In genomic region chr1:236604218-236605029, GRCh38 we compare ENCODE assay signal across 8 cellular contexts.
DNase-seq lines count a peak whose midpoint lies in the region; ATAC-seq, FAIRE-seq and TF ChIP-seq lines count a peak whose summit lies in the region.

Gene HEATR1 (minus strand): TSS chr1:236604516. CDS start chr1:236604095, 421 bp downstream.

- TF ChIP-seq CTCF in AG09309 (IDR thresholded peaks at IDR 0.05; ENCODE audit: control insufficient read depth, insufficient read depth, low read depth, low read length, missing control alignments), result no peak

- peak; percentile 85 for DNase-seq in AG09309 (ENCODE audit: low read depth)
- DNase-seq in NCI-H446 (lab: John Stamatoyannopoulos, UW), result peak; percentile 79 to 94
- DNase-seq in activated CD4-positive, CD25-positive, alpha-beta regulatory T cell treated with anti-CD3 and anti-CD28 coated beads, Interleukin-2, amount 50 U/mL, for 16 hours (ENCODE audit: low read depth, low spot score), result peak; percentile 69
- DNase-seq in cerebellar cortex (ENCODE audit: low spot score), result peak; percentile 96
- DNase-seq in stimulated activated CD4-positive, alpha-beta T cell treated with anti-CD3 and anti-CD28 coated beads, Interleukin-12 subunit alpha, Interleukin-12 subunit beta, amount 100 ng/mL, for 4 hours, result peak; percentile 89

- FAIRE-seq in islet of Langerhans (lab: Jason Lieb, UNC), result peak; percentile 81

- H3K4me3 ChIP-seq in AG09309 (ENCODE audit: control insufficient read depth, low read depth, low read length), result peak within 1 kb of the TSS; percentile 85

- peak; percentile 99 for ATAC-seq in GM19025 (IDR thresholded peaks at IDR 0.05; ENCODE audit: low read depth, unreplicated experiment)
- peak; percentile 90 for ATAC-seq in HG03342 (IDR thresholded peaks at IDR 0.05; ENCODE audit: unreplicated experiment)

Comparison
In these comparisons a context has a peak if more than half of its experiments do, and no peak if none do; other contexts are left out.
1. Peak in every context shown above with its lines: DNase-seq, ATAC-seq and H3K4me3 ChIP-seq.